Comparison of ENCODE assay signal across 8 cellular contexts in genomic region chrX:46913710-46914109, GRCh38. TPM values are rescaled to one million over a fixed set of nuclear protein-coding genes. Genes with fewer than 3 reads are reported as not detected.
A peak's percentile ranks its signal among the peaks of the same experiment; 100 is the strongest.
DNase-seq lines count a peak whose midpoint lies in the region; ATAC-seq and TF ChIP-seq lines count a peak whose summit lies in the region.

No MANE protein-coding gene starts in this region.

- TF ChIP-seq CTCF in WI38 (IDR thresholded peaks at IDR 0.05; ENCODE audit: low read depth, low read length): no peak
- no peak for TF ChIP-seq CTCF in sigmoid colon (IDR thresholded peaks at IDR 0.05)

- TF ChIP-seq POLR2A in sigmoid colon (IDR thresholded peaks at IDR 0.05): no peak

- H3K9me3 Mint-ChIP-seq in activated T-cell treated with anti-CD3 and anti-CD28 coated beads, Interleukin-2, amount 50 U/mL, for 72 hours: no peaks in the 10 kb centered on the region

- peaks cover 53% of the 10 kb centered on the region for H3K27me3 Mint-ChIP-seq in activated T-cell treated with anti-CD3 and anti-CD28 coated beads, Interleukin-2, amount 50 U/mL, for 72 hours (ENCODE audit: low read depth)

- no peak for DNase-seq in activated T-cell treated with anti-CD3 and anti-CD28 coated beads, Interleukin-2, amount 50 U/mL, for 72 hours
- DNase-seq in activated T-cell treated with anti-CD3 and anti-CD28 coated beads for 4 hours (no peak), left cardiac atrium (peak; percentile 22), sigmoid colon (no peak), SW 1271 (lab: John Stamatoyannopoulos, UW) (no peak)

- WGBS in sigmoid colon, 2 donors: 2 to 4% methylated on average over 14 of the region's 14 CpGs

- intact Hi-C loops in left cardiac atrium (cut with DNase I): loop anchor here in 1 of 2 donors (10.0 kb wide), 1 partner anchor 61 kb away; no protein-coding TSS in a partner anchor
- intact Hi-C loops in sigmoid colon (cut with DNase I): loop anchor here (2.0 to 5.0 kb wide), 2 partner anchors 65 to 156 kb away; partner anchors contain the start of gene SLC9A7

- H3K36me3 Mint-ChIP-seq in activated T-cell treated with anti-CD3 and anti-CD28 coated beads, Interleukin-2, amount 50 U/mL, for 72 hours (ENCODE audit: insufficient read depth in 2 of 2): peaks cover 0 to 2% of the 10 kb centered on the region in 2 donors

- ATAC-seq in activated T-cell treated with anti-CD3 and anti-CD28 coated beads, Interleukin-2, amount 50 U/mL, for 72 hours (replicated peaks in 1 of 2): no peak
- ATAC-seq in left cardiac atrium: no peak
- ATAC-seq in GM18858 (IDR thresholded peaks at IDR 0.05; ENCODE audit: unreplicated experiment): no peak
- no peak for ATAC-seq in GM19463 (IDR thresholded peaks at IDR 0.05; ENCODE audit: unreplicated experiment)

- H3K4me1 ChIP-seq in sigmoid colon: peaks cover 0 to 4% (median 0%) of the 10 kb centered on the region in 4 donors

- peak overlapping the region; percentile 74 to 84 for H3K4me3 Mint-ChIP-seq in activated T-cell treated with anti-CD3 and anti-CD28 coated beads, Interleukin-2, amount 50 U/mL, for 72 hours

- no peak overlapping the region for H3K27ac Mint-ChIP-seq in activated T-cell treated with anti-CD3 and anti-CD28 coated beads, Interleukin-2, amount 50 U/mL, for 72 hours

- H3K9me3 ChIP-seq in sigmoid colon: no peaks in the 10 kb centered on the region

- TF ChIP-seq EP300 in sigmoid colon (IDR thresholded peaks at IDR 0.05): no peak

- H3K4me1 Mint-ChIP-seq in activated T-cell treated with anti-CD3 and anti-CD28 coated beads, Interleukin-2, amount 50 U/mL, for 72 hours (ENCODE audit: low read depth): peaks cover 12% of the 10 kb centered on the region

- peak overlapping the region; percentile 64 for H3K4me3 ChIP-seq in WI38 (ENCODE audit: low read depth, low read length)
- peak overlapping the region; percentile 55 to 76 (median 64) for H3K4me3 ChIP-seq in sigmoid colon

- no peaks in the 10 kb centered on the region for H3K36me3 ChIP-seq in sigmoid colon

- peak overlapping the region in 2 of 4 donors; percentile 74 to 82 for H3K27ac ChIP-seq in sigmoid colon

- no peaks in the 10 kb centered on the region for H3K27me3 ChIP-seq in sigmoid colon

RNA-seq across cellular contexts. Expression of gene JADE3, which starts 1.5 kb away (rescaled TPM):
- 1 to 10 TPM; 2.4 to 3.8 TPM for total RNA-seq in activated T-cell treated with anti-CD3 and anti-CD28 coated beads, Interleukin-2, amount 50 U/mL, for 72 hours
- total RNA-seq in left cardiac atrium (1 to 10 TPM; 5.3 TPM), sigmoid colon (1 to 10 TPM; 5.3 to 7.8 (median 7.0) TPM)
- 1 to 10 TPM in 2 of 3 donors, under 1 TPM in 1; 0.60 to 4.0 (median 2.3) TPM for polyA plus RNA-seq in sigmoid colon
